In genomic region chr14:104448721-104449120, GRCh38 we compare ENCODE assay signal across 27 cellular contexts.
A peak's percentile ranks its signal among the peaks of the same experiment; 100 is the strongest.
DNase-seq lines count a peak whose midpoint lies in the region; TF ChIP-seq lines count a peak whose summit lies in the region.
"Had no signal": no experiment of that assay in that cellular context is flagged by ENCODE, and none has a peak within 500 bp of the region (broad histone marks: within the 10 kb centered on the region; RNA-seq: fewer than 3 reads in every experiment).

No MANE protein-coding gene starts in this region.

- DNase-seq in OCI-M2 (lab: John Stamatoyannopoulos, UW; ENCODE audit: unreplicated experiment): no peak
- DNase-seq: 8988T; ACHN; AML-193; BE2C; C1 segment of cervical spinal cord; Caco-2; Calu3; CD4-positive, alpha-beta memory T cell; CD4-positive, alpha-beta T cell; CD4-positive, CD25-positive, alpha-beta regulatory T cell; CD8-positive, alpha-beta memory T cell; CD8-positive, alpha-beta T cell; COR-L47; DMS 273 treated with DMSO at 0.1 percent for 48 hours; DMS153; DMS53; DMS79; DMS79 treated with DMSO at 0.1 percent for 48 hours; DND-41; EL had no signal

- CTCF ChIA-PET in HEK293 (lab: Yijun Ruan, JAX): no interaction called here

- no peaks in the 10 kb centered on the region for H3K4me1 ChIP-seq in HEK293 (ENCODE audit: control insufficient read depth, insufficient read depth, low read length)
- H3K4me1 ChIP-seq: A549; BLaER1; BLaER1 treated with 17β-estradiol and CSF1 and Interleukin-3, amounts not matched to agents 10 nM and 100 nM; Caco-2 had no signal

- no peaks in the 10 kb centered on the region for H3K9me3 ChIP-seq in HEK293 (ENCODE audit: control insufficient read depth, insufficient read depth, low read depth, low read length)
- H3K9me3 ChIP-seq: BE2C, Caco-2 had no signal

- H3K4me3 ChIP-seq in HEK293 (ENCODE audit: low read depth, low read length): no peak overlapping the region
- H3K4me3 ChIP-seq: A549; BLaER1; BLaER1 treated with 17β-estradiol and CSF1 and Interleukin-3, amounts not matched to agents 10 nM and 100 nM had no signal

- no peak for TF ChIP-seq CTCF in HEK293 (tag by site-specific recombination; IDR thresholded peaks at IDR 0.05)

- POLR2A ChIA-PET in HEK293 (lab: Yijun Ruan, JAX): no interaction called here

- H3K27ac ChIP-seq in HEK293 (ENCODE audit: extremely low read depth, low read depth, low read length): no peak overlapping the region
- H3K27ac ChIP-seq: 22Rv1; A549; BLaER1; BLaER1 treated with 17β-estradiol and CSF1 and Interleukin-3, amounts not matched to agents 10 nM and 100 nM; C4-2B had no signal

- no peaks in the 10 kb centered on the region for H3K36me3 ChIP-seq in HEK293 (ENCODE audit: control insufficient read depth in 2 of 2, insufficient read depth in 1 of 2, low read length in 2 of 2)
- H3K36me3 ChIP-seq: BE2C; BLaER1; BLaER1 treated with 17β-estradiol and CSF1 and Interleukin-3, amounts not matched to agents 10 nM and 100 nM had no signal

TF ChIP-seq in HEK293, 187 proteins besides CTCF, POLR2A, EP300 and RAD21:
- peak; percentile 25; the same call in 1 of the 2 replicates for TF ChIP-seq TRIM28 (IDR thresholded peaks at IDR 0.05; ENCODE audit: borderline replicate concordance, low read length)
- no peak for TF ChIP-seq ZNF426 (tag by site-specific recombination; IDR thresholded peaks at IDR 0.05)
- TF ChIP-seq SETDB1 (IDR thresholded peaks at IDR 0.05; ENCODE audit: insufficient read length, low read length): peak; percentile 66
- no peak for TF ChIP-seq ZNF530 (tag by site-specific recombination; IDR thresholded peaks at IDR 0.05; ENCODE audit: low read depth)
- TF ChIP-seq ZNF133 (tag by site-specific recombination; IDR thresholded peaks at IDR 0.05): peak; percentile 91
